ENCODE assay signal across 23 cellular contexts in genomic region chr6:5395719-5396118, GRCh38.
"Had no signal": no experiment of that assay in that cellular context is flagged by ENCODE, and none has a peak within 500 bp of the region (broad histone marks: within the 10 kb centered on the region; RNA-seq: fewer than 3 reads in every experiment).

No MANE protein-coding gene starts in this region.

- H3K27ac Mint-ChIP-seq: activated B cell treated with CpG ODN at 0.5 μM for 24 hours; activated CD4-positive, alpha-beta memory T cell treated with anti-CD3 and anti-CD28 coated beads, Interleukin-2, amount 10 ng/mL, durations not matched to agents 7 days and 5 days; activated naive CD4-positive, alpha-beta T cell treated with anti-CD3 and anti-CD28 coated beads, Interleukin-2, amount 10 ng/mL, durations not matched to agents 7 days and 5 days; activated naive CD8-positive, alpha-beta T cell treated with anti-CD3 and anti-CD28 coated beads, Interleukin-2, amount 50 U/mL, for 24 hours; dendritic cell treated with granulocyte-macrophage colony-stimulating factor and Interleukin-4, amounts not matched to agents 40 ng/mL and 50 ng/mL, for 4 days; stimulated activated naive CD8-positive, alpha-beta T cell treated with anti-CD3 and anti-CD28 coated beads, Interleukin-15, Interleukin-2, amounts not matched to agents 100 ng/mL and 50 ng/mL, for 24 hours had no signal

- H3K27ac ChIP-seq: esophagus muscularis mucosa, foreskin keratinocyte, neutrophil, parathyroid adenoma, tibial nerve, vagina had no signal

- H2AFZ ChIP-seq: parathyroid adenoma had no signal

- DNase-seq: activated B cell treated with CpG ODN at 0.5 μM for 24 hours; activated CD4-positive, alpha-beta memory T cell treated with anti-CD3 and anti-CD28 coated beads, Interleukin-2, amount 10 ng/mL, durations not matched to agents 7 days and 5 days; activated CD4-positive, alpha-beta T cell treated with anti-CD3 and anti-CD28 coated beads for 48 hours; activated CD8-positive, alpha-beta memory T cell treated with anti-CD3 and anti-CD28 coated beads, Interleukin-2, amount 50 U/mL, for 4 hours; activated naive CD4-positive, alpha-beta T cell treated with anti-CD3 and anti-CD28 coated beads, Interleukin-2, amount 10 ng/mL, durations not matched to agents 7 days and 5 days; activated naive CD8-positive, alpha-beta T cell treated with anti-CD3 and anti-CD28 coated beads, Interleukin-2, amount 50 U/mL, for 24 hours; activated T-cell treated with anti-CD3 and anti-CD28 coated beads, Interleukin-2, amount 50 U/mL, for 4 hours; anterior cingulate cortex; cerebellar nuclear complex; effector CD8-positive, alpha-beta T cell; foreskin keratinocyte; hippocampal formation; left cardiac atrium; mesenchymal stem cell; naive thymus-derived CD4-positive, alpha-beta T cell; stimulated activated CD4-positive, alpha-beta T cell treated with anti-CD3 and anti-CD28 coated beads, Interleukin-2, amount 100 ng/mL, for 24 hours had no signal

- H3K9ac ChIP-seq: parathyroid adenoma had no signal

- H3K36me3 ChIP-seq: esophagus muscularis mucosa, neutrophil, tibial nerve, vagina had no signal

- H3K27me3 ChIP-seq: esophagus muscularis mucosa, foreskin keratinocyte, neutrophil, tibial nerve, vagina had no signal

- H3K36me3 Mint-ChIP-seq: activated naive CD4-positive, alpha-beta T cell treated with anti-CD3 and anti-CD28 coated beads, Interleukin-2, amount 10 ng/mL, durations not matched to agents 7 days and 5 days; naive thymus-derived CD4-positive, alpha-beta T cell had no signal

- H3K9me3 ChIP-seq: esophagus muscularis mucosa, neutrophil, tibial nerve, vagina had no signal

- ATAC-seq: activated naive CD8-positive, alpha-beta T cell treated with anti-CD3 and anti-CD28 coated beads, Interleukin-2, amount 50 U/mL, for 24 hours; activated T-cell treated with anti-CD3 and anti-CD28 coated beads, Interleukin-2, amount 50 U/mL, for 4 hours; foreskin keratinocyte; left cardiac atrium; naive thymus-derived CD4-positive, alpha-beta T cell had no signal

- H3K9me3 Mint-ChIP-seq: activated B cell treated with CpG ODN at 0.5 μM for 24 hours; activated CD4-positive, alpha-beta memory T cell treated with anti-CD3 and anti-CD28 coated beads, Interleukin-2, amount 10 ng/mL, durations not matched to agents 7 days and 5 days; activated naive CD4-positive, alpha-beta T cell treated with anti-CD3 and anti-CD28 coated beads, Interleukin-2, amount 10 ng/mL, durations not matched to agents 7 days and 5 days; activated naive CD8-positive, alpha-beta T cell treated with anti-CD3 and anti-CD28 coated beads, Interleukin-2, amount 50 U/mL, for 24 hours; activated T-cell treated with anti-CD3 and anti-CD28 coated beads, Interleukin-2, amount 50 U/mL, for 4 hours; dendritic cell treated with granulocyte-macrophage colony-stimulating factor and Interleukin-4, amounts not matched to agents 40 ng/mL and 50 ng/mL, for 4 days; naive thymus-derived CD4-positive, alpha-beta T cell; stimulated activated naive CD8-positive, alpha-beta T cell treated with anti-CD3 and anti-CD28 coated beads, Interleukin-15, Interleukin-2, amounts not matched to agents 100 ng/mL and 50 ng/mL, for 24 hours had no signal

- H3K27me3 Mint-ChIP-seq: activated B cell treated with CpG ODN at 0.5 μM for 24 hours; activated CD4-positive, alpha-beta memory T cell treated with anti-CD3 and anti-CD28 coated beads, Interleukin-2, amount 10 ng/mL, durations not matched to agents 7 days and 5 days; activated naive CD4-positive, alpha-beta T cell treated with anti-CD3 and anti-CD28 coated beads, Interleukin-2, amount 10 ng/mL, durations not matched to agents 7 days and 5 days; activated naive CD8-positive, alpha-beta T cell treated with anti-CD3 and anti-CD28 coated beads, Interleukin-2, amount 50 U/mL, for 24 hours; dendritic cell treated with granulocyte-macrophage colony-stimulating factor and Interleukin-4, amounts not matched to agents 40 ng/mL and 50 ng/mL, for 4 days; naive thymus-derived CD4-positive, alpha-beta T cell; stimulated activated naive CD8-positive, alpha-beta T cell treated with anti-CD3 and anti-CD28 coated beads, Interleukin-15, Interleukin-2, amounts not matched to agents 100 ng/mL and 50 ng/mL, for 24 hours had no signal

- H3K79me2 ChIP-seq: parathyroid adenoma had no signal

- H3K4me1 ChIP-seq: esophagus muscularis mucosa, foreskin keratinocyte, tibial nerve, vagina had no signal

- H3K4me3 Mint-ChIP-seq: activated B cell treated with CpG ODN at 0.5 μM for 24 hours; activated CD4-positive, alpha-beta memory T cell treated with anti-CD3 and anti-CD28 coated beads, Interleukin-2, amount 10 ng/mL, durations not matched to agents 7 days and 5 days; activated naive CD4-positive, alpha-beta T cell treated with anti-CD3 and anti-CD28 coated beads, Interleukin-2, amount 10 ng/mL, durations not matched to agents 7 days and 5 days; activated naive CD8-positive, alpha-beta T cell treated with anti-CD3 and anti-CD28 coated beads, Interleukin-2, amount 50 U/mL, for 24 hours; activated T-cell treated with anti-CD3 and anti-CD28 coated beads, Interleukin-2, amount 50 U/mL, for 4 hours; dendritic cell treated with granulocyte-macrophage colony-stimulating factor and Interleukin-4, amounts not matched to agents 40 ng/mL and 50 ng/mL, for 4 days; naive thymus-derived CD4-positive, alpha-beta T cell; stimulated activated naive CD8-positive, alpha-beta T cell treated with anti-CD3 and anti-CD28 coated beads, Interleukin-15, Interleukin-2, amounts not matched to agents 100 ng/mL and 50 ng/mL, for 24 hours had no signal

- H3K4me3 ChIP-seq: esophagus muscularis mucosa, tibial nerve, vagina had no signal
